In genomic region chr17:74274060-74274702, GRCh38 we compare ENCODE assay signal across 10 cellular contexts. TPM values are rescaled to one million over a fixed set of nuclear protein-coding genes. Genes with fewer than 3 reads are reported as not detected.
DNase-seq lines count a peak whose midpoint lies in the region; ATAC-seq and TF ChIP-seq lines count a peak whose summit lies in the region.
"Had no signal": no experiment of that assay in that cellular context is flagged by ENCODE, and none has a peak within 500 bp of the region (broad histone marks: within the 10 kb centered on the region; RNA-seq: fewer than 3 reads in every experiment).

Gene DNAI2 (plus strand): TSS chr17:74274234. CDS start chr17:74281818, 7,584 bp downstream.

- H3K36me3 Mint-ChIP-seq in activated CD4-positive, alpha-beta memory T cell treated with anti-CD3 and anti-CD28 coated beads, Interleukin-2, amount 10 ng/mL, durations not matched to agents 7 days and 5 days (ENCODE audit: low read depth), result no peaks in the 10 kb centered on the region

- H3K27me3 Mint-ChIP-seq in activated CD4-positive, alpha-beta memory T cell treated with anti-CD3 and anti-CD28 coated beads, Interleukin-2, amount 10 ng/mL, durations not matched to agents 7 days and 5 days, result no peaks in the 10 kb centered on the region

- intact Hi-C loops in uterus (cut with DNase I; ENCODE audit: low total_unique reads), result no loop called here

- H3K4me1 ChIP-seq in BE2C (no peaks in the 10 kb centered on the region), uterus (peaks cover 0 to 5% of the 10 kb centered on the region in 2 donors)

- DNase-seq in BE2C (peak; percentile 54), NB4 (ENCODE audit: low read depth) (peak; percentile 23), uterus (no peak), HK-2 (ENCODE audit: unreplicated experiment) (no peak)
- DNase-seq in activated CD4-positive, alpha-beta memory T cell treated with anti-CD3 and anti-CD28 coated beads, Interleukin-2, amount 10 ng/mL, durations not matched to agents 7 days and 5 days, result peak; percentile 44

- TF ChIP-seq CTCF in BE2C (IDR thresholded peaks at IDR 0.05; ENCODE audit: low read depth, low read length) (no peak), NB4 (IDR thresholded peaks at IDR 0.05; ENCODE audit: low read depth, low read length) (no peak), uterus (IDR thresholded peaks at IDR 0.05) (no peak)

- H3K9me3 ChIP-seq in BE2C, result no peaks in the 10 kb centered on the region
- peaks cover 2% of the 10 kb centered on the region for H3K9me3 ChIP-seq in iPS-18c (ENCODE audit: control insufficient read depth, insufficient read depth, low read length)
- H3K9me3 ChIP-seq in uterus, result no peaks in the 10 kb centered on the region

- no peak within 1 kb of the TSS for H3K27ac ChIP-seq in uterus

- ATAC-seq in HG02798 (IDR thresholded peaks at IDR 0.05; ENCODE audit: poor library complexity, unreplicated experiment) (no peak), GM18517 (IDR thresholded peaks at IDR 0.05; ENCODE audit: unreplicated experiment) (no peak)

- H3K4me3 ChIP-seq in BE2C (ENCODE audit: low read depth, low read length), result peak within 1 kb of the TSS; percentile 11
- H3K4me3 ChIP-seq in NB4 (ENCODE audit: low read depth, low read length), result no peak within 1 kb of the TSS
- H3K4me3 ChIP-seq in iPS-18c (ENCODE audit: insufficient read depth, low read depth, low read length), result peak within 1 kb of the TSS; percentile 5
- H3K4me3 ChIP-seq in uterus, result no peak within 1 kb of the TSS

- H3K4me1 Mint-ChIP-seq in activated CD4-positive, alpha-beta memory T cell treated with anti-CD3 and anti-CD28 coated beads, Interleukin-2, amount 10 ng/mL, durations not matched to agents 7 days and 5 days, result peaks cover 50% of the 10 kb centered on the region

- H3K27ac Mint-ChIP-seq in activated CD4-positive, alpha-beta memory T cell treated with anti-CD3 and anti-CD28 coated beads, Interleukin-2, amount 10 ng/mL, durations not matched to agents 7 days and 5 days, result peak within 1 kb of the TSS; percentile 70

- TF ChIP-seq POLR2A in NB4 (IDR thresholded peaks at IDR 0.05; ENCODE audit: extremely low read depth, insufficient read length) (no peak), uterus (IDR thresholded peaks at IDR 0.05) (no peak)

- H3K36me3 ChIP-seq in BE2C (no peaks in the 10 kb centered on the region), uterus (no peaks in the 10 kb centered on the region)

- no peaks in the 10 kb centered on the region for H3K9me3 Mint-ChIP-seq in activated CD4-positive, alpha-beta memory T cell treated with anti-CD3 and anti-CD28 coated beads, Interleukin-2, amount 10 ng/mL, durations not matched to agents 7 days and 5 days

- POLR2A ChIA-PET in activated CD4-positive, alpha-beta memory T cell treated with anti-CD3 and anti-CD28 coated beads, Interleukin-2, amount 10 ng/mL, durations not matched to agents 7 days and 5 days (lab: Charles Lee), result interaction anchor here (1.2 to 1.9 kb wide), 2 partner anchors 9 to 25 kb away, joined by 3 to 11 read pairs; no protein-coding TSS in a partner anchor

- H3K4me3 Mint-ChIP-seq in activated CD4-positive, alpha-beta memory T cell treated with anti-CD3 and anti-CD28 coated beads, Interleukin-2, amount 10 ng/mL, durations not matched to agents 7 days and 5 days, result peak within 1 kb of the TSS; percentile 69

- H3K27me3 ChIP-seq in BE2C (0 out of 2 replicates have a peak, but pooled peaks cover 5% of the 10 kb centered on the region), uterus (no peaks in the 10 kb centered on the region)

- CTCF ChIA-PET in activated CD4-positive, alpha-beta memory T cell treated with anti-CD3 and anti-CD28 coated beads, Interleukin-2, amount 10 ng/mL, durations not matched to agents 7 days and 5 days (lab: Charles Lee), result interaction anchor here (0.8 to 1.2 kb wide), 3 partner anchors 11 to 61 kb away, joined by 3 read pairs; partner anchors contain the start of gene TTYH2

RNA-seq across cellular contexts. Expression of gene DNAI2, which starts in this region (rescaled TPM):
- not detected for polyA plus RNA-seq in BE2C (2012; ENCODE audit: insufficient read depth, insufficient read length, low read depth)
- 1 to 10 TPM; 2.5 to 3.1 TPM for total RNA-seq in activated CD4-positive, alpha-beta memory T cell treated with anti-CD3 and anti-CD28 coated beads, Interleukin-2, amount 10 ng/mL, durations not matched to agents 7 days and 5 days
- total RNA-seq in uterus, result 1 to 10 TPM in 1 of 4 donors, not detected in 3; 2.1 TPM
- total RNA-seq: aorta, kidney epithelial cell had no signal
- polyA plus RNA-seq: aorta had no signal

Comparison
In these comparisons a context has a peak if more than half of its experiments do, and no peak if none do; other contexts are left out.
1. DNase-seq: peak in BE2C (single experiment), NB4 (single experiment) and activated CD4-positive, alpha-beta memory T cell treated with anti-CD3 and anti-CD28 coated beads, Interleukin-2, amount 10 ng/mL, durations not matched to agents 7 days and 5 days (single experiment); none in uterus (0 of 2) and HK-2 (single experiment).
2. H3K4me3 ChIP-seq: peak in BE2C (single experiment) and iPS-18c (single experiment); none in NB4 (single experiment) and uterus (0 of 2).